In the genomic region with DNA sequence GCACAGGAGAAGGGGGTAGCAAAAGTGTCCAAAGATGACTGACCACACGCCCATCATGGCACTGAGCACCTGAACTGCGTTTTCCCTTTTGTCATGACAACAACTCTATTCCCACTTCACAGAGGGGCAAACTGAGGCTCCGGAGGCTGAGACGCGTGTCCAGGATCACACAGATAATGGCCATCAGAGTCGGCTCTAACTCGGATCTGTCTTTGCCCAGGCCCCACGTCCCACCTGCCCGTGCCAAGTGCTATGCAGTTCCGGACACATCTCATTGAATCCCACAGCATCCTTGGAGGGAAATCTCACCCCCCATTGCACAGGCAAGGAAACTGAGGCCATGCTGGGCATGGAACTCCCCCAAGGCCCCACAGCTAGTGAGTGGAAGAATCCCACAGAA, we compare ENCODE assay signal across 15 cellular contexts.
DNase-seq lines count a peak whose midpoint lies in the region; ATAC-seq, FAIRE-seq and TF ChIP-seq lines count a peak whose summit lies in the region.
"Had no signal": no experiment of that assay in that cellular context is flagged by ENCODE, and none has a peak within 500 bp of the region (broad histone marks: within the 10 kb centered on the region; RNA-seq: fewer than 3 reads in every experiment).

No MANE protein-coding gene starts in this region.

- H2AFZ ChIP-seq in K562 (ENCODE audit: low read depth, low read length) (no peak overlapping the region), H1 (ENCODE audit: low read length) (no peak overlapping the region), HepG2 (ENCODE audit: low read length) (no peak overlapping the region)

- peak overlapping the region; percentile 31; the same call in 1 of the 2 replicates for H4K8ac ChIP-seq in H1 (ENCODE audit: extremely low read depth, insufficient read depth, low read length)

- no peaks in the 10 kb centered on the region for H3K9me1 ChIP-seq in K562 (ENCODE audit: control insufficient read depth, insufficient read depth, low read length)

- no peak overlapping the region for H4K5ac ChIP-seq in H1 (ENCODE audit: insufficient read length, low read depth, low read length)

- H3K27ac Mint-ChIP-seq in stimulated activated memory B cell treated with anti-CD40 and anti-IgM and Interleukin-4, amounts not matched to agents 10 μg/mL and 1 μg/mL and 100 μg/mL, for 72 hours: no peak overlapping the region
- H3K27ac Mint-ChIP-seq in activated T-cell treated with anti-CD3 and anti-CD28 coated beads, Interleukin-2, amount 50 U/mL, for 72 hours: no peak overlapping the region
- H3K27ac Mint-ChIP-seq: B cell; CD8-positive, alpha-beta T cell had no signal

- H3K56ac ChIP-seq in H1 (replicated peaks; ENCODE audit: insufficient read length, low read depth, low read length): no peak overlapping the region

- H4K20me1 ChIP-seq in K562 (replicated peaks; ENCODE audit: control insufficient read depth, insufficient read depth, low read length) (no peaks in the 10 kb centered on the region; the same call in 1 of the 2 replicates), H1 (replicated peaks in 1 of 2; ENCODE audit: control insufficient read depth in 1 of 2, insufficient read depth in 2 of 2, low read length in 2 of 2) (no peaks in the 10 kb centered on the region), HepG2 (ENCODE audit: insufficient read depth, low read length) (no peaks in the 10 kb centered on the region)
- H4K20me1 ChIP-seq: BLaER1 treated with 17β-estradiol and CSF1 and Interleukin-3, amounts not matched to agents 10 nM and 100 nM had no signal

- H3K14ac ChIP-seq in H1 (ENCODE audit: insufficient read length): no peak overlapping the region

- CTCF ChIA-PET in K562 (lab: Yijun Ruan, JAX; ENCODE audit: low intra/inter-chr PET ratio) (no interaction called here), H1 (lab: Charles Lee; ENCODE audit: partially characterized antibody) (interaction anchor here (1.7 kb wide), 1 partner anchor 14 kb away, joined by 3 read pairs; no protein-coding TSS in a partner anchor), HepG2 (lab: Yijun Ruan, JAX; ENCODE audit: low intra/inter-chr PET ratio, low total read pairs) (no interaction called here)

- TF ChIP-seq CTCF in K562 (IDR thresholded peaks at IDR 0.05 in 2 of 3, conservative IDR thresholded peaks at IDR 0.05 in 1 of 3; ENCODE audit: insufficient read depth in 2 of 3, low read depth in 1 of 3, low read length in 3 of 3) (no peak), H1 (IDR thresholded peaks at IDR 0.05; ENCODE audit: control extremely low read depth in 1 of 3, insufficient read depth in 1 of 3, low read depth in 1 of 3, low read length in 3 of 3) (no peak), HepG2 (CRISPR knock-in tag; IDR thresholded peaks at IDR 0.05) (no peak), sigmoid colon (IDR thresholded peaks at IDR 0.05) (no peak), foreskin fibroblast (IDR thresholded peaks at IDR 0.05; ENCODE audit: low read depth, low read length) (no peak)

- H3K36me3 Mint-ChIP-seq in stimulated activated memory B cell treated with anti-CD40 and anti-IgM and Interleukin-4, amounts not matched to agents 10 μg/mL and 1 μg/mL and 100 μg/mL, for 72 hours: no peaks in the 10 kb centered on the region
- H3K36me3 Mint-ChIP-seq in activated T-cell treated with anti-CD3 and anti-CD28 coated beads, Interleukin-2, amount 50 U/mL, for 72 hours (ENCODE audit: insufficient read depth in 2 of 2): no peaks in the 10 kb centered on the region
- H3K36me3 Mint-ChIP-seq: CD8-positive, alpha-beta T cell had no signal

- H3K4me1 ChIP-seq in K562 (replicated peaks in 1 of 2; ENCODE audit: control insufficient read depth in 2 of 2, insufficient read depth in 2 of 2, low read length in 2 of 2) (peaks cover 0 to 10% of the 10 kb centered on the region in 2 experiments; a peak in 1 of 5 replicates), H1 (replicated peaks in 1 of 4; ENCODE audit: control insufficient read depth in 3 of 4, insufficient read depth in 4 of 4, low read length in 3 of 4) (peaks cover 0 to 9% (median 3%) of the 10 kb centered on the region in 4 experiments; a peak in 5 of 7 replicates), HepG2 (ENCODE audit: insufficient read depth, low read length) (peaks cover 29% of the 10 kb centered on the region), sigmoid colon (no peaks in the 10 kb centered on the region)
- H3K4me1 ChIP-seq: HAP-1 had no signal

- intact Hi-C loops in K562 (cut with micrococcal nuclease) (no loop called here), HepG2 (cut with micrococcal nuclease; ENCODE audit: unreplicated experiment) (no loop called here), sigmoid colon (cut with DNase I) (no loop called here)

- H2BK15ac ChIP-seq in H1 (ENCODE audit: low read length): no peak overlapping the region

- H2BK12ac ChIP-seq in H1 (ENCODE audit: low read depth, low read length): no peak overlapping the region

- TF ChIP-seq POLR2A in K562 (conservative IDR thresholded peaks at IDR 0.05) (no peak), H1 (IDR thresholded peaks at IDR 0.05; ENCODE audit: control extremely low read depth in 1 of 2, low read depth in 2 of 2, low read length in 2 of 2) (no peak), HepG2 (IDR thresholded peaks at IDR 0.05; ENCODE audit: insufficient read depth in 1 of 2, low read depth in 2 of 2, low read length in 2 of 2) (no peak), sigmoid colon (IDR thresholded peaks at IDR 0.05) (no peak)

- no peaks in the 10 kb centered on the region for H3K23me2 ChIP-seq in H1 (ENCODE audit: low read depth, low read length)

- DNase-seq in K562 (ENCODE audit: extremely low read depth in 1 of 4, low spot score in 3 of 4) (no peak), H1 (ENCODE audit: low read depth in 1 of 2, low spot score in 2 of 2) (no peak), HepG2 (ENCODE audit: low spot score) (no peak), sigmoid colon (peak; percentile 22), foreskin fibroblast (no peak)
- DNase-seq in activated T-cell treated with anti-CD3 and anti-CD28 coated beads, Interleukin-2, amount 50 U/mL, for 72 hours: no peak
- DNase-seq: Calu3; CD8-positive, alpha-beta T cell; DMS79 treated with DMSO at 0.1 percent for 48 hours; GF-D8 had no signal

- no peak overlapping the region for H3K23ac ChIP-seq in H1 (ENCODE audit: insufficient read length)

- no peaks in the 10 kb centered on the region for H3K9me3 Mint-ChIP-seq in stimulated activated memory B cell treated with anti-CD40 and anti-IgM and Interleukin-4, amounts not matched to agents 10 μg/mL and 1 μg/mL and 100 μg/mL, for 72 hours
- no peaks in the 10 kb centered on the region for H3K9me3 Mint-ChIP-seq in activated T-cell treated with anti-CD3 and anti-CD28 coated beads, Interleukin-2, amount 50 U/mL, for 72 hours
- H3K9me3 Mint-ChIP-seq: CD8-positive, alpha-beta T cell had no signal

- H2BK20ac ChIP-seq in H1 (ENCODE audit: low read length): no peak overlapping the region

- no peaks in the 10 kb centered on the region for H3K4me1 Mint-ChIP-seq in stimulated activated memory B cell treated with anti-CD40 and anti-IgM and Interleukin-4, amounts not matched to agents 10 μg/mL and 1 μg/mL and 100 μg/mL, for 72 hours
- no peaks in the 10 kb centered on the region for H3K4me1 Mint-ChIP-seq in activated T-cell treated with anti-CD3 and anti-CD28 coated beads, Interleukin-2, amount 50 U/mL, for 72 hours (ENCODE audit: low read depth)
- H3K4me1 Mint-ChIP-seq: B cell had no signal

- TF ChIP-seq RAD21 in K562 (CRISPR knock-in tag; conservative IDR thresholded peaks at IDR 0.05 in 1 of 2, IDR thresholded peaks at IDR 0.05 in 1 of 2) (no peak), H1 (IDR thresholded peaks at IDR 0.05 in 1 of 2, conservative IDR thresholded peaks at IDR 0.05 in 1 of 2; ENCODE audit: low read depth in 2 of 2, low read length in 2 of 2) (no peak), HepG2 (CRISPR knock-in tag; IDR thresholded peaks at IDR 0.05) (no peak)

- in situ Hi-C loops in K562 (cut with MboI): no loop called here
- in situ Hi-C loops in HepG2 (cut with HindIII; ENCODE audit: extremely low pct_ligation_motif_present, low pct_unique_long_range_greater_than_20kb): no loop called here

- H3K27me3 ChIP-seq in K562 (ENCODE audit: control insufficient read depth in 2 of 2, insufficient read depth in 2 of 2, low read length in 2 of 2): peaks cover 20 to 89% of the 10 kb centered on the region in 2 experiments
- H3K27me3 ChIP-seq in H1 (replicated peaks in 1 of 4; ENCODE audit: control insufficient read depth in 3 of 4, extremely low read depth in 1 of 4, insufficient read depth in 3 of 4, low read length in 3 of 4): peaks cover 0 to 2% (median 0%) of the 10 kb centered on the region in 4 experiments; a peak in 2 of 7 replicates
- H3K27me3 ChIP-seq in HepG2 (ENCODE audit: control insufficient read depth in 1 of 2, insufficient read depth in 2 of 2, low read length in 2 of 2): peaks cover 2 to 27% of the 10 kb centered on the region in 2 experiments; a peak in 4 of 5 replicates
- peaks cover 0 to 12% (median 0%) of the 10 kb centered on the region in 3 donors for H3K27me3 ChIP-seq in sigmoid colon
- H3K27me3 ChIP-seq: BLaER1 treated with 17β-estradiol and CSF1 and Interleukin-3, amounts not matched to agents 10 nM and 100 nM had no signal

- H3K79me2 ChIP-seq in K562 (ENCODE audit: control insufficient read depth, insufficient read depth, low read length) (no peaks in the 10 kb centered on the region), H1 (ENCODE audit: control insufficient read depth in 1 of 2, insufficient read depth in 2 of 2, low read length in 2 of 2) (no peaks in the 10 kb centered on the region), HepG2 (ENCODE audit: insufficient read depth, low read length) (no peaks in the 10 kb centered on the region)

- FAIRE-seq in K562 (lab: Jason Lieb, UNC) (no peak), H1 (lab: Jason Lieb, UNC) (no peak), HepG2 (lab: Jason Lieb, UNC) (no peak)

- H2BK120ac ChIP-seq in H1 (replicated peaks; ENCODE audit: low read depth, low read length): no peak overlapping the region

- H2BK5ac ChIP-seq in H1 (ENCODE audit: low read depth, low read length): no peak overlapping the region

- no peak overlapping the region for H3K4me3 Mint-ChIP-seq in stimulated activated memory B cell treated with anti-CD40 and anti-IgM and Interleukin-4, amounts not matched to agents 10 μg/mL and 1 μg/mL and 100 μg/mL, for 72 hours
- no peak overlapping the region for H3K4me3 Mint-ChIP-seq in activated T-cell treated with anti-CD3 and anti-CD28 coated beads, Interleukin-2, amount 50 U/mL, for 72 hours
- H3K4me3 Mint-ChIP-seq: B cell; CD8-positive, alpha-beta T cell had no signal

- H3K4me3 ChIP-seq in K562: no peak overlapping the region
- no peak overlapping the region for H3K4me3 ChIP-seq in H1 (ENCODE audit: extremely low read depth in 1 of 4, insufficient read depth in 2 of 4, low read depth in 3 of 4, low read length in 4 of 4)
- no peak overlapping the region for H3K4me3 ChIP-seq in HepG2 (replicated peaks in 1 of 3; ENCODE audit: insufficient read depth in 1 of 3, low read depth in 2 of 3, low read length in 3 of 3)
- H3K4me3 ChIP-seq in sigmoid colon: no peak overlapping the region
- H3K4me3 ChIP-seq in foreskin fibroblast (ENCODE audit: low read depth in 1 of 2, low read length in 2 of 2): no peak overlapping the region
- H3K4me3 ChIP-seq: BLaER1 treated with 17β-estradiol and CSF1 and Interleukin-3, amounts not matched to agents 10 nM and 100 nM; HAP-1 had no signal

- no peak overlapping the region for H4K91ac ChIP-seq in H1 (replicated peaks; ENCODE audit: insufficient read length, low read length)

- H3K36me3 ChIP-seq in K562 (ENCODE audit: control insufficient read depth, insufficient read depth, low read length): no peaks in the 10 kb centered on the region
- H3K36me3 ChIP-seq in H1 (ENCODE audit: control insufficient read depth in 2 of 4, insufficient read depth in 4 of 4, low read length in 3 of 4): no peaks in the 10 kb centered on the region
- no peaks in the 10 kb centered on the region for H3K36me3 ChIP-seq in HepG2 (replicated peaks in 1 of 2; ENCODE audit: control insufficient read depth in 1 of 2, insufficient read depth in 2 of 2, low read length in 2 of 2)
- H3K36me3 ChIP-seq in sigmoid colon: no peaks in the 10 kb centered on the region
- H3K36me3 ChIP-seq: BLaER1 treated with 17β-estradiol and CSF1 and Interleukin-3, amounts not matched to agents 10 nM and 100 nM; HAP-1 had no signal

- no peak overlapping the region for H3K9ac ChIP-seq in K562 (ENCODE audit: insufficient read depth in 1 of 2, low read depth in 2 of 2, low read length in 2 of 2)
- no peak overlapping the region for H3K9ac ChIP-seq in H1 (replicated peaks in 1 of 4; ENCODE audit: extremely low read depth in 1 of 4, low read depth in 3 of 4, low read length in 3 of 4)
- H3K9ac ChIP-seq in HepG2 (ENCODE audit: insufficient read depth, low read depth, low read length): no peak overlapping the region
- H3K9ac ChIP-seq: BLaER1 treated with 17β-estradiol and CSF1 and Interleukin-3, amounts not matched to agents 10 nM and 100 nM had no signal

- H2AK5ac ChIP-seq in H1 (ENCODE audit: low read depth, low read length): no peak overlapping the region

- H3K27ac ChIP-seq in K562 (ENCODE audit: extremely low read depth, low read depth, low read length): no peak overlapping the region
- H3K27ac ChIP-seq in H1 (ENCODE audit: low read depth, low read length): no peak overlapping the region
- H3K27ac ChIP-seq in HepG2 (ENCODE audit: extremely low read length, insufficient read depth, low read length): no peak overlapping the region
- no peak overlapping the region for H3K27ac ChIP-seq in sigmoid colon
- H3K27ac ChIP-seq: BLaER1 treated with 17β-estradiol and CSF1 and Interleukin-3, amounts not matched to agents 10 nM and 100 nM had no signal

- ATAC-seq in K562 (no peak), HepG2 (no peak), GM21717 (IDR thresholded peaks at IDR 0.05; ENCODE audit: unreplicated experiment) (no peak)
- no peak for ATAC-seq in stimulated activated memory B cell treated with anti-CD40 and anti-IgM and Interleukin-4, amounts not matched to agents 10 μg/mL and 1 μg/mL and 100 μg/mL, for 72 hours
- ATAC-seq in activated T-cell treated with anti-CD3 and anti-CD28 coated beads, Interleukin-2, amount 50 U/mL, for 72 hours (replicated peaks in 1 of 2): no peak
- ATAC-seq: CD8-positive, alpha-beta T cell had no signal

- H3K4me2 ChIP-seq in K562 (ENCODE audit: insufficient read depth, low read length) (no peak overlapping the region), H1 (ENCODE audit: insufficient read depth in 1 of 2, low read depth in 2 of 2, low read length in 2 of 2) (no peak overlapping the region), HepG2 (ENCODE audit: low read depth, low read length) (no peak overlapping the region)
- H3K4me2 ChIP-seq: BLaER1 treated with 17β-estradiol and CSF1 and Interleukin-3, amounts not matched to agents 10 nM and 100 nM had no signal

- no peak overlapping the region for H3K18ac ChIP-seq in H1 (ENCODE audit: extremely low read depth, low read length)

- H3K4ac ChIP-seq in H1 (replicated peaks; ENCODE audit: insufficient read length, low read depth, low read length): no peak overlapping the region

- BruUV-seq in K562 (replicated peaks; lab: Mats Ljungman, UMichigan): no TSS peak
- BruUV-seq in HepG2 (replicated peaks; lab: Mats Ljungman, UMichigan): no TSS peak

- WGBS in K562 (ENCODE audit: insufficient coverage, low coverage, missing lambda C conversion rate): under 1% methylated on average over 10 of the region's 10 CpGs
- WGBS in H1 (ENCODE audit: extremely low coverage in 1 of 2, insufficient coverage in 1 of 2, insufficient read length in 1 of 2, insufficient replicate concordance in 2 of 2, low coverage in 1 of 2, low lambda C conversion rate in 2 of 2, missing lambda C conversion rate in 1 of 2), 2 experiments: 82% methylated on average over 9 of the region's 10 CpGs; no CpG with 5 or more reads in 1 of the 2 experiments
- 60% methylated on average over 10 of the region's 10 CpGs for WGBS in HepG2 (ENCODE audit: low lambda C conversion rate)
- 90 to 93% methylated on average over 10 of the region's 10 CpGs for WGBS in sigmoid colon, 2 donors

- peaks cover 26% of the 10 kb centered on the region for H3K27me3 Mint-ChIP-seq in stimulated activated memory B cell treated with anti-CD40 and anti-IgM and Interleukin-4, amounts not matched to agents 10 μg/mL and 1 μg/mL and 100 μg/mL, for 72 hours
- no peaks in the 10 kb centered on the region for H3K27me3 Mint-ChIP-seq in activated T-cell treated with anti-CD3 and anti-CD28 coated beads, Interleukin-2, amount 50 U/mL, for 72 hours (ENCODE audit: low read depth)

- H3K9me3 ChIP-seq in K562 (replicated peaks; ENCODE audit: control insufficient read depth, insufficient read depth, low read depth, low read length): no peaks in the 10 kb centered on the region
- H3K9me3 ChIP-seq in H1 (ENCODE audit: insufficient read depth in 2 of 2, low read depth in 1 of 2, low read length in 1 of 2): no peaks in the 10 kb centered on the region
- H3K9me3 ChIP-seq in HepG2 (ENCODE audit: low read length): no peaks in the 10 kb centered on the region
- H3K9me3 ChIP-seq in sigmoid colon: no peaks in the 10 kb centered on the region
- H3K9me3 ChIP-seq: BLaER1 treated with 17β-estradiol and CSF1 and Interleukin-3, amounts not matched to agents 10 nM and 100 nM; HAP-1 had no signal

- no peaks in the 10 kb centered on the region for H3K79me1 ChIP-seq in H1 (ENCODE audit: low read depth, low read length)

- TF ChIP-seq EP300 in K562 (IDR thresholded peaks at IDR 0.05; ENCODE audit: low read length): no peak
- no peak for TF ChIP-seq EP300 in H1 (IDR thresholded peaks at IDR 0.05; ENCODE audit: borderline replicate concordance in 1 of 2, low read depth in 2 of 2, low read length in 2 of 2)
- TF ChIP-seq EP300 in HepG2 (IDR thresholded peaks at IDR 0.05; ENCODE audit: low read depth in 2 of 2, low read length in 2 of 2): no peak
- TF ChIP-seq EP300 in HepG2 (CRISPR knock-in tag; IDR thresholded peaks at IDR 0.05; ENCODE audit: borderline replicate concordance): no peak
- no peak for TF ChIP-seq EP300 in sigmoid colon (IDR thresholded peaks at IDR 0.05)

- POLR2A ChIA-PET in K562 (lab: Yijun Ruan, JAX) (no interaction called here), H1 (lab: Charles Lee; ENCODE audit: partially characterized antibody) (no interaction called here), HepG2 (lab: Yijun Ruan, JAX) (no interaction called here)
